ENCODE assay signal across 8 cellular contexts in the genomic region with DNA sequence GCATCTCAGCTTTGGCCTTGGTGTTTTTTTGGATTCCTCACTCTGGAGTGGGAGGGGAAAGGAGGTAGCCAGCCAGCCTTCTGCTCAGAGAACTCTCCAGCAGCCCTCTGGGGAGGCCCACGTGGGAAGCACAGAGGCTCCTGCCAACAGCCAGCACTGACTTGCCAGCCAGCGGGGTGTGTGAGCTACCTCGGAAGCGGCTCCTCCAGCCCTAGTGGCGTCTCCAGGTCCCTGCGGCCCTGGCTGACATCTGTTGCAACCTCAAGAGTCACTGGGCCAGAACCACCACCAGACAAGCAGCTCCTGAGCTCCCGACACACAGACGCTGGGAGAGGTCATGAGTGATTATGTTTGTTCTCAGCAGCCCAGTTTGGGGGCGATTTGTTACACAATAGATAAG.
DNase-seq lines count a peak whose midpoint lies in the region; ATAC-seq and TF ChIP-seq lines count a peak whose summit lies in the region.

No MANE protein-coding gene starts in this region.

- H3K27me3 ChIP-seq in PC-3 (ENCODE audit: low read length), result no peaks in the 10 kb centered on the region

- H3K36me3 ChIP-seq in PC-3 (ENCODE audit: low read depth, low read length), result no peaks in the 10 kb centered on the region

- CTCF ChIA-PET in PC-3 (lab: Charles Lee), result no interaction called here

- DNase-seq in GM03348 (ENCODE audit: low spot score) (peak; percentile 80), PC-3 (peak; percentile 36), Right ventricle myocardium inferior (ENCODE audit: missing footprints) (peak; percentile 90), putamen (ENCODE audit: low spot score) (peak; percentile 28), HPDE6-E6E7 (ENCODE audit: extremely low spot score) (no peak), NCI-H2081 treated with DMSO at 0.1 percent for 48 hours (lab: John Stamatoyannopoulos, UW) (no peak)

- no peak overlapping the region for H3K9ac ChIP-seq in PC-3 (ENCODE audit: low read length)

- POLR2A ChIA-PET in PC-3 (lab: Charles Lee; ENCODE audit: unreplicated experiment), result no interaction called here

- BruUV-seq in PC-3 (replicated peaks; lab: Mats Ljungman, UMichigan), result no TSS peak

- H4K20me1 ChIP-seq in PC-3 (ENCODE audit: low read length), result no peaks in the 10 kb centered on the region

- no peak overlapping the region for H3K4me3 ChIP-seq in PC-3 (ENCODE audit: low read length)

- TF ChIP-seq CTCF in PC-3 (conservative IDR thresholded peaks at IDR 0.05; ENCODE audit: low read depth, low read length), result no peak; the same call in 1 of the 2 replicates

- H3K4me2 ChIP-seq in PC-3 (ENCODE audit: low read length), result no peak overlapping the region

- ATAC-seq in PC-3, result peak; percentile 49; the same call in 1 of the 2 replicates
- peak; percentile 98 for ATAC-seq in Right ventricle myocardium inferior
- ATAC-seq in GM18870 (IDR thresholded peaks at IDR 0.05; ENCODE audit: unreplicated experiment), result no peak
- no peak for ATAC-seq in HG03342 (IDR thresholded peaks at IDR 0.05; ENCODE audit: unreplicated experiment)

- H3K9me2 ChIP-seq in PC-3 (replicated peaks; ENCODE audit: low read length), result no peaks in the 10 kb centered on the region; the same call in 1 of the 2 replicates

- H3K79me2 ChIP-seq in PC-3 (ENCODE audit: low read length), result no peaks in the 10 kb centered on the region

- H3F3A ChIP-seq in PC-3 (ENCODE audit: low read length, unreplicated experiment), result no peaks in the 10 kb centered on the region

- intact Hi-C loops in PC-3 (cut with micrococcal nuclease) (no loop called here), Right ventricle myocardium inferior (cut with DNase I) (loop anchor here (2.0 to 10.0 kb wide), 2 partner anchors 72 to 180 kb away; a partner anchor contains a TSS)

- H3K4me1 ChIP-seq in PC-3 (ENCODE audit: insufficient read depth, low read length), result no peaks in the 10 kb centered on the region

- H3K9me3 ChIP-seq in PC-3 (ENCODE audit: low read length), result no peaks in the 10 kb centered on the region

- no peak overlapping the region for H3K27ac ChIP-seq in PC-3 (ENCODE audit: low read length)

- H2AFZ ChIP-seq in PC-3 (ENCODE audit: low read length), result no peak overlapping the region

Comparison
In these comparisons a context has a peak if more than half of its experiments do, and no peak if none do; other contexts are left out.
1. DNase-seq: peak in GM03348 (single experiment), PC-3 (single experiment), Right ventricle myocardium inferior (single experiment) and putamen (single experiment); none in HPDE6-E6E7 (single experiment) and NCI-H2081 treated with DMSO at 0.1 percent for 48 hours (single experiment).
2. ATAC-seq: peak in PC-3 (single experiment) and Right ventricle myocardium inferior (single experiment); none in GM18870 (single experiment) and HG03342 (single experiment).